In genomic region chr1:114218397-114219237, GRCh38 we compare ENCODE assay signal across 18 cellular contexts.
DNase-seq lines count a peak whose midpoint lies in the region; ATAC-seq and TF ChIP-seq lines count a peak whose summit lies in the region.
"Had no signal": no experiment of that assay in that cellular context is flagged by ENCODE, and none has a peak within 500 bp of the region (broad histone marks: within the 10 kb centered on the region; RNA-seq: fewer than 3 reads in every experiment).

No MANE protein-coding gene starts in this region.

- H3K4me1 Mint-ChIP-seq in MCF 10A (ENCODE audit: insufficient read depth, unreplicated experiment) (no peaks in the 10 kb centered on the region), nephron (peaks cover 10% of the 10 kb centered on the region)

- TF ChIP-seq CTCF in breast epithelium (IDR thresholded peaks at IDR 0.05) (no peak), MCF 10A (IDR thresholded peaks at IDR 0.05; ENCODE audit: unreplicated experiment) (no peak), esophagus muscularis mucosa (IDR thresholded peaks at IDR 0.05) (no peak), nephron (IDR thresholded peaks at IDR 0.05; ENCODE audit: unreplicated experiment in 3 of 3) (no peak), upper lobe of left lung (IDR thresholded peaks at IDR 0.05) (no peak)

- H3K27ac Mint-ChIP-seq in MCF 10A (ENCODE audit: low read depth, unreplicated experiment) (no peak overlapping the region), nephron (peak overlapping the region; percentile 1 to 74 (median 60))
- H3K27ac Mint-ChIP-seq: activated CD8-positive, alpha-beta T cell treated with anti-CD3 and anti-CD28 coated beads, Interleukin-2, amount 10 ng/mL, durations not matched to agents 7 days and 5 days had no signal

- H3K36me3 Mint-ChIP-seq in MCF 10A (ENCODE audit: insufficient read depth, unreplicated experiment) (no peaks in the 10 kb centered on the region), nephron (ENCODE audit: low read depth) (no peaks in the 10 kb centered on the region)

- intact Hi-C loops in breast epithelium (cut with DNase I; ENCODE audit: low total_unique reads) = no loop called here
- intact Hi-C loops in MCF 10A (cut with micrococcal nuclease) = loop anchor here (2.0 to 5.0 kb wide), 2 partner anchors 126 to 240 kb away; partner anchors contain the start of gene OLFML3
- intact Hi-C loops in esophagus muscularis mucosa (cut with DNase I) = loop anchor here (5.0 kb wide), 1 partner anchor 241 kb away; the partner anchor contains the start of gene OLFML3
- intact Hi-C loops in posterior vena cava (cut with DNase I) = no loop called here

- no peaks in the 10 kb centered on the region for H3K36me3 ChIP-seq in breast epithelium
- H3K36me3 ChIP-seq in esophagus muscularis mucosa = no peaks in the 10 kb centered on the region
- H3K36me3 ChIP-seq in upper lobe of left lung = no peaks in the 10 kb centered on the region
- H3K36me3 ChIP-seq: ascending aorta, SJCRH30, tibial nerve had no signal

- BruUV-seq in MCF 10A (replicated peaks; lab: Mats Ljungman, UMichigan) = no TSS peak

- no peaks in the 10 kb centered on the region for H3K9me3 Mint-ChIP-seq in MCF 10A (ENCODE audit: unreplicated experiment)
- H3K9me3 Mint-ChIP-seq in nephron = no peaks in the 10 kb centered on the region

- POLR2A ChIA-PET in MCF 10A (lab: Yijun Ruan, JAX) = interaction anchor here (0.8 kb wide), 1 partner anchor 33 kb away, joined by 3 read pairs; no protein-coding TSS in a partner anchor

- no peaks in the 10 kb centered on the region for H3K4me1 ChIP-seq in breast epithelium
- H3K4me1 ChIP-seq in esophagus muscularis mucosa = peaks cover 0 to 18% (median 14%) of the 10 kb centered on the region in 4 donors
- no peaks in the 10 kb centered on the region for H3K4me1 ChIP-seq in upper lobe of left lung
- H3K4me1 ChIP-seq: ascending aorta had no signal

- DNase-seq in breast epithelium (ENCODE audit: low spot score in 2 of 2) (no peak), MCF 10A (ENCODE audit: unreplicated experiment) (no peak), esophagus muscularis mucosa (ENCODE audit: extremely low spot score) (no peak), upper lobe of left lung (no peak), posterior vena cava (ENCODE audit: low spot score) (no peak), foreskin melanocyte (no peak)
- no peak for DNase-seq in central memory CD4-positive, alpha-beta T cell
- DNase-seq: activated CD8-positive, alpha-beta T cell treated with anti-CD3 and anti-CD28 coated beads, Interleukin-2, amount 10 ng/mL, durations not matched to agents 7 days and 5 days; Kasumi-1; mucosa of descending colon; NCI-H1436 treated with DMSO at 0.1 percent for 48 hours; NCI-H226; stimulated activated CD4-positive, alpha-beta T cell treated with anti-CD3 and anti-CD28 coated beads, Interleukin-1b, Interleukin-23, amount 100 ng/mL, for 48 hours had no signal

- CTCF ChIA-PET in MCF 10A (lab: Yijun Ruan, JAX) = interaction anchor here (0.7 to 1.4 kb wide), 3 partner anchors 65 to 242 kb away, joined by 3 to 4 read pairs (median 4); no protein-coding TSS in a partner anchor

- H3K27me3 ChIP-seq in breast epithelium (no peaks in the 10 kb centered on the region), esophagus muscularis mucosa (no peaks in the 10 kb centered on the region), upper lobe of left lung (no peaks in the 10 kb centered on the region)
- H3K27me3 ChIP-seq: ascending aorta, SJCRH30, tibial nerve had no signal

- peaks cover 6% of the 10 kb centered on the region for H3K27me3 Mint-ChIP-seq in MCF 10A (ENCODE audit: insufficient read depth, unreplicated experiment)
- no peaks in the 10 kb centered on the region for H3K27me3 Mint-ChIP-seq in nephron (ENCODE audit: low read depth)

- peak; percentile 28 to 34 for ATAC-seq in upper lobe of left lung (ENCODE audit: low FRiP score in 2 of 2)
- ATAC-seq: activated CD8-positive, alpha-beta T cell treated with anti-CD3 and anti-CD28 coated beads, Interleukin-2, amount 10 ng/mL, durations not matched to agents 7 days and 5 days; mucosa of descending colon had no signal

- WGBS in esophagus muscularis mucosa = 58% methylated on average over 11 of the region's 11 CpGs
- WGBS in upper lobe of left lung, 2 donors = 72 to 74% methylated on average over 11 of the region's 11 CpGs

- TF ChIP-seq EP300 in esophagus muscularis mucosa (IDR thresholded peaks at IDR 0.05) = no peak
- TF ChIP-seq EP300 in upper lobe of left lung (IDR thresholded peaks at IDR 0.05) = no peak

- H3K4me3 ChIP-seq in breast epithelium (peak overlapping the region in 2 of 3 donors; percentile 12 to 26), esophagus muscularis mucosa (peak overlapping the region; percentile 4 to 33 (median 18)), upper lobe of left lung (no peak overlapping the region)
- H3K4me3 ChIP-seq: mucosa of descending colon, SJCRH30 had no signal

- H3K9me3 ChIP-seq in breast epithelium (no peaks in the 10 kb centered on the region), esophagus muscularis mucosa (no peaks in the 10 kb centered on the region), upper lobe of left lung (no peaks in the 10 kb centered on the region)
- H3K9me3 ChIP-seq: ascending aorta, mucosa of descending colon, SJCRH30, tibial nerve had no signal

- H3K4me3 Mint-ChIP-seq in MCF 10A (ENCODE audit: unreplicated experiment) (no peak overlapping the region), nephron (peak overlapping the region in 2 of 3 experiments; percentile 5 to 22)
- H3K4me3 Mint-ChIP-seq: activated CD8-positive, alpha-beta T cell treated with anti-CD3 and anti-CD28 coated beads, Interleukin-2, amount 10 ng/mL, durations not matched to agents 7 days and 5 days had no signal

- H3K27ac ChIP-seq in breast epithelium = peak overlapping the region in 1 of 2 donors; percentile 39
- peak overlapping the region in 1 of 4 donors; percentile 23 for H3K27ac ChIP-seq in esophagus muscularis mucosa (replicated peaks in 1 of 4)
- H3K27ac ChIP-seq in upper lobe of left lung = no peak overlapping the region
- H3K27ac ChIP-seq: ascending aorta, epithelial cell of prostate, SJCRH30 had no signal

- no peak for TF ChIP-seq POLR2A in breast epithelium (IDR thresholded peaks at IDR 0.05)
- no peak for TF ChIP-seq POLR2A in esophagus muscularis mucosa (IDR thresholded peaks at IDR 0.05; ENCODE audit: low read depth)
- no peak for TF ChIP-seq POLR2A in upper lobe of left lung (IDR thresholded peaks at IDR 0.05)

Comparison
In these comparisons a context has a peak if more than half of its experiments do, and no peak if none do; other contexts are left out.
1. intact Hi-C loops: an anchor here in MCF 10A (2.0 to 5.0 kb wide) and esophagus muscularis mucosa (5.0 kb wide); none called in breast epithelium and posterior vena cava.
2. H3K4me3 ChIP-seq: peak in breast epithelium (2 of 3) and esophagus muscularis mucosa (4 of 4); none in upper lobe of left lung (0 of 4).